Comparison of ENCODE assay signal across 1 cellular context in genomic region chr4:128718793-128719192, GRCh38.
TF ChIP-seq lines count a peak whose summit lies in the region.

No MANE protein-coding gene starts in this region.

TF ChIP-seq in K562, 482 proteins besides CTCF, POLR2A, EP300 and RAD21:
- no peak for TF ChIP-seq HIVEP1 (CRISPR knock-in tag; IDR thresholded peaks at IDR 0.05)
- TF ChIP-seq MYBL2 (IDR thresholded peaks at IDR 0.05; ENCODE audit: low read depth) = no peak
- no peak for TF ChIP-seq MYBL2 (CRISPR knock-in tag; IDR thresholded peaks at IDR 0.05; ENCODE audit: borderline replicate concordance)
- TF ChIP-seq SMARCA4 (IDR thresholded peaks at IDR 0.05) = no peak
- TF ChIP-seq MAFF (IDR thresholded peaks at IDR 0.05; ENCODE audit: low read length) = no peak
TF ChIP-seq in K562: peak in this region for 0.
